ENCODE assay signal across 18 cellular contexts in the genomic region with DNA sequence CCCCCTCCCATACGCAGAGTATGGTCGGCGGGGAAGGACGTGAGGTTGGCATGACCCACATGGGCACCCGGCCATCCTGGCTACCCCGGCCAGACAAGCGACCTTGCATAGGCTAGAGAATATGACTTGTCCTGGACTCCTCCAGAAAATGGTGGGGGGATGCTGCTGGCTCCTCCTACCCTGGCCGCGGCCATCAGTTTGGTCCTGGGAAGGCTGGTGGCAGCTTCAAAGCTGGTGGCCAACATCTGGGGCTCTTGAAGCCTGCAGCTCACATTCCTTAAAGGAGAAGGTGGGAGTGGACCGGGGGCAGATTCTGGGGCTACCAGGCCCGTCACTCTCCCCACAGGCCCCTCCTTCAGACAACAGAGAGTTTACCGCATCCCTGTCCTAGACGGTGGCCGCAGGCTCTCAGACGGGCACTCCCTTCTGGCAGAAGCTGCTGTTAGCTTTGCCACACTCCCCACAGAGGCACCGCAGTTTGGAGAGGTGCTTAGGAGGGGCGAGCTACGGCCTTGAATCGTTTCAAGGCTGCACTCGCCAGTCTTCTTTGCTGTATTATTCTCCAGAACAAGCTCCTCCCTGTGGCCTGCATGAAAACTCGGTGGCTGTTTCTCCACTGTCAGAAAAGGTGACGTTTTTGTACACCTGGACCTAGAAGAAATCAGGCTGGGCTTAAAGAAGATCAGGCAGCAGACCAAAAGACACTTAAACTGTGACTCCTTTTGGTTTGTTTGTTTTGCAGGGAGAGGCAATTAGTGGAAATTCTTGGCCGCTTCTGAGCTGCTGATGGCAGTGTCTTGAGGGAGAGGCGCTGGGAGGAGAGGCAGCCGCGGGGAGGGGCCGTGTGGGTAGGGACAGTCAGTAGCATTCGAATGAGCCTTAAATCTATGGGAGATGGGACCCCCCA.
DNase-seq lines count a peak whose midpoint lies in the region; ATAC-seq and TF ChIP-seq lines count a peak whose summit lies in the region.
"Had no signal": no experiment of that assay in that cellular context is flagged by ENCODE, and none has a peak within 500 bp of the region (broad histone marks: within the 10 kb centered on the region; RNA-seq: fewer than 3 reads in every experiment).

No MANE protein-coding gene starts in this region.

- ATAC-seq in HG03175 (IDR thresholded peaks at IDR 0.05; ENCODE audit: unreplicated experiment): no peak
- no peak for ATAC-seq in HG02938 (IDR thresholded peaks at IDR 0.05; ENCODE audit: unreplicated experiment)
- ATAC-seq: CD8-positive, alpha-beta T cell; heart left ventricle had no signal

- TF ChIP-seq CTCF in AG10803 (conservative IDR thresholded peaks at IDR 0.05; ENCODE audit: low read length) (peak; percentile 34), cardiac fibroblast (IDR thresholded peaks at IDR 0.05; ENCODE audit: low read depth, low read length) (peak; percentile 8)

- H3K4me3 ChIP-seq in AG10803 (ENCODE audit: low read length) (no peak overlapping the region), cardiac fibroblast (replicated peaks in 1 of 2; ENCODE audit: low read depth in 2 of 2, low read length in 2 of 2) (no peak overlapping the region)
- H3K4me3 ChIP-seq: HAP-1, heart left ventricle, skin epidermis, vagina had no signal

- DNase-seq in AG10803 (ENCODE audit: low read depth) (no peak), HT-29 (ENCODE audit: low spot score) (peak; percentile 30), cardiac fibroblast (ENCODE audit: low read depth in 2 of 2) (peak in 1 of 2 donors; percentile 43), myocyte (ENCODE audit: low read depth) (peak; percentile 26), SHP77 treated with DMSO at 0.1 percent for 48 hours (lab: John Stamatoyannopoulos, UW) (no peak), nucleus accumbens (lab: John Stamatoyannopoulos, UW) (no peak)
- DNase-seq: activated naive CD8-positive, alpha-beta T cell treated with anti-CD3 and anti-CD28 coated beads for 36 hours; CD8-positive, alpha-beta T cell; heart left ventricle; midbrain; NCI-H1092; NK-92 treated with Interleukin-12 subunit alpha and Interleukin-12 subunit beta, amount 100 ng/mL, for 24 hours; T-helper 1 cell had no signal

Comparison
In these comparisons a context has a peak if more than half of its experiments do, and no peak if none do; other contexts are left out.
1. DNase-seq: peak in HT-29 (single experiment) and myocyte (single experiment); none in AG10803 (single experiment), SHP77 treated with DMSO at 0.1 percent for 48 hours (single experiment) and nucleus accumbens (0 of 56).